In the genomic region with DNA sequence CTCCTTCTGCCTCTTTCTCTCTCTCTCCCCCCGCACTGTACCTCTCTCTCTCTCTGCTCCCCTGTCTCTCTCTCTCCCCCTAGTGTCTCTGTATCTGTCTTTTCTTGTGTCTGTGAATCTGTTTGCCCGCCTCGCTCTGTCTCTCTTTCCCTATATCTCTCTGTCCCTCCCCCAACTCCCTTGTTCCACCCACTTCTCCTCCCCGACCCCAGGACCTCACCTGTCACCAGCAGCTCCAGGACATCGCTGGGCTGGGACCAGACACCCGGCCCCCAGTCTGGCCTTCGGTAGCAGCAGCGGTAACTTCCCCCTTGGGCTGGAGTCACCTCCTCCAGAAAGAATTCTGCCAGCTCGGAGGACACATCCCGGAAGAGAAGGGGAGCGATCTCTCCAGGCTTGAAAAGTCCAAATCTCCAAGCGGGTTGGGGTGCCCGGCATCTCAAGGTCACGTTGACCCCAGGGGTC, we compare ENCODE assay signal across 1 cellular context.
TF ChIP-seq lines count a peak whose summit lies in the region.

No MANE protein-coding gene starts in this region.

TF ChIP-seq in K562, 482 proteins besides CTCF, POLR2A, EP300 and RAD21 (continued from another document and continues in another):
- TF ChIP-seq CREB3 (tag; conservative IDR thresholded peaks at IDR 0.05; ENCODE audit: low read depth) = no peak
- 0 out of 4 replicates have a peak, but pooled peaks have one; percentile 17 to 51 for TF ChIP-seq FOXK2 (conservative IDR thresholded peaks at IDR 0.05 in 1 of 2, IDR thresholded peaks at IDR 0.05 in 1 of 2; ENCODE audit: low read depth in 2 of 2)
- TF ChIP-seq CBX2 (IDR thresholded peaks at IDR 0.05; ENCODE audit: insufficient read depth, low read length, poor library complexity, severe bottlenecking) = no peak
- 0 out of 2 replicates have a peak, but pooled peaks have one; percentile 30 for TF ChIP-seq EHMT2 (IDR thresholded peaks at IDR 0.05)
- no peak for TF ChIP-seq ZNF41 (CRISPR knock-in tag; conservative IDR thresholded peaks at IDR 0.05)
- TF ChIP-seq LARP7 (IDR thresholded peaks at IDR 0.05) = peak; percentile 89; the same call in 1 of the 2 replicates
- no peak for TF ChIP-seq PML (IDR thresholded peaks at IDR 0.05; ENCODE audit: low read length)
- 0 out of 2 replicates have a peak, but pooled peaks have one; percentile 8 for TF ChIP-seq SMAD4 (CRISPR knock-in tag; conservative IDR thresholded peaks at IDR 0.05)
- TF ChIP-seq ELF4 (CRISPR knock-in tag; IDR thresholded peaks at IDR 0.05) = peak; percentile 87
- TF ChIP-seq ZZZ3 (IDR thresholded peaks at IDR 0.05) = no peak
- TF ChIP-seq HMG20B (CRISPR knock-in tag; IDR thresholded peaks at IDR 0.05) = no peak
- peak; percentile 76; the same call in 1 of the 2 replicates for TF ChIP-seq NBN (IDR thresholded peaks at IDR 0.05; ENCODE audit: low read depth)
- no peak for TF ChIP-seq THAP7 (CRISPR knock-in tag; IDR thresholded peaks at IDR 0.05)
- no peak for TF ChIP-seq CSDE1 (IDR thresholded peaks at IDR 0.05)
- no peak for TF ChIP-seq HDGF (IDR thresholded peaks at IDR 0.05)
- no peak for TF ChIP-seq PHF8 (IDR thresholded peaks at IDR 0.05; ENCODE audit: borderline replicate concordance, low read length)
- TF ChIP-seq SMC3 (conservative IDR thresholded peaks at IDR 0.05; ENCODE audit: insufficient read depth, low read depth, low read length) = 0 out of 2 replicates have a peak, but pooled peaks have one; percentile 6
- TF ChIP-seq RB1 (IDR thresholded peaks at IDR 0.05; ENCODE audit: low read depth) = no peak
- TF ChIP-seq MBD2 (IDR thresholded peaks at IDR 0.05; ENCODE audit: borderline replicate concordance, low read depth) = no peak
- 0 out of 2 replicates have a peak, but pooled peaks have one; percentile 10 for TF ChIP-seq ZBTB7A (IDR thresholded peaks at IDR 0.05; ENCODE audit: borderline replicate concordance, control insufficient read depth, low read depth, low read length)
- no peak for TF ChIP-seq SAFB (IDR thresholded peaks at IDR 0.05; ENCODE audit: borderline replicate concordance, low read depth, low read length)
- no peak for TF ChIP-seq CBX3 (IDR thresholded peaks at IDR 0.05; ENCODE audit: borderline replicate concordance in 1 of 2, low read length in 2 of 2)
- no peak for TF ChIP-seq SLC30A9 (CRISPR knock-in tag; IDR thresholded peaks at IDR 0.05)
- no peak for TF ChIP-seq ZNF57 (CRISPR knock-in tag; IDR thresholded peaks at IDR 0.05)
- TF ChIP-seq, protein P1, sequence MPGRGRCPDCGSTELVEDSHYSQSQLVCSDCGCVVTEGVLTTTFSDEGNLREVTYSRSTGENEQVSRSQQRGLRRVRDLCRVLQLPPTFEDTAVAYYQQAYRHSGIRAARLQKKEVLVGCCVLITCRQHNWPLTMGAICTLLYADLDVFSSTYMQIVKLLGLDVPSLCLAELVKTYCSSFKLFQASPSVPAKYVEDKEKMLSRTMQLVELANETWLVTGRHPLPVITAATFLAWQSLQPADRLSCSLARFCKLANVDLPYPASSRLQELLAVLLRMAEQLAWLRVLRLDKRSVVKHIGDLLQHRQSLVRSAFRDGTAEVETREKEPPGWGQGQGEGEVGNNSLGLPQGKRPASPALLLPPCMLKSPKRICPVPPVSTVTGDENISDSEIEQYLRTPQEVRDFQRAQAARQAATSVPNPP (IDR thresholded peaks at IDR 0.05; ENCODE audit: borderline replicate concordance, insufficient read depth, insufficient read length) = no peak
- TF ChIP-seq MAFF (IDR thresholded peaks at IDR 0.05; ENCODE audit: low read length) = no peak
- TF ChIP-seq SMARCA5 (IDR thresholded peaks at IDR 0.05) = peak; percentile 34; the same call in 1 of the 2 replicates
- TF ChIP-seq, protein P2, sequence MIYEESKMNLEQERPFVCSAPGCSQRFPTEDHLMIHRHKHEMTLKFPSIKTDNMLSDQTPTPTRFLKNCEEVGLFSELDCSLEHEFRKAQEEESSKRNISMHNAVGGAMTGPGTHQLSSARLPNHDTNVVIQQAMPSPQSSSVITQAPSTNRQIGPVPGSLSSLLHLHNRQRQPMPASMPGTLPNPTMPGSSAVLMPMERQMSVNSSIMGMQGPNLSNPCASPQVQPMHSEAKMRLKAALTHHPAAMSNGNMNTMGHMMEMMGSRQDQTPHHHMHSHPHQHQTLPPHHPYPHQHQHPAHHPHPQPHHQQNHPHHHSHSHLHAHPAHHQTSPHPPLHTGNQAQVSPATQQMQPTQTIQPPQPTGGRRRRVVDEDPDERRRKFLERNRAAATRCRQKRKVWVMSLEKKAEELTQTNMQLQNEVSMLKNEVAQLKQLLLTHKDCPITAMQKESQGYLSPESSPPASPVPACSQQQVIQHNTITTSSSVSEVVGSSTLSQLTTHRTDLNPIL (CRISPR knock-in tag; IDR thresholded peaks at IDR 0.05) = no peak
- no peak for TF ChIP-seq MYC (IDR thresholded peaks at IDR 0.05; ENCODE audit: low read depth, low read length)
- no peak for TF ChIP-seq MYC (CRISPR knock-in tag; IDR thresholded peaks at IDR 0.05; ENCODE audit: borderline replicate concordance, low read depth)
- peak; percentile 27; the same call in 1 of the 2 replicates for TF ChIP-seq ZBTB40 (IDR thresholded peaks at IDR 0.05)
- TF ChIP-seq ZBTB40 (CRISPR knock-in tag; IDR thresholded peaks at IDR 0.05) = no peak
- 0 out of 4 replicates have a peak, but pooled peaks of 1 of the 2 experiments have one; percentile 24 for TF ChIP-seq KDM1A (IDR thresholded peaks at IDR 0.05)
- no peak for TF ChIP-seq BMI1 (IDR thresholded peaks at IDR 0.05; ENCODE audit: low read length)
- peak; percentile 15 for TF ChIP-seq PHF20 (IDR thresholded peaks at IDR 0.05; ENCODE audit: partially characterized antibody)
- TF ChIP-seq GATAD2B (IDR thresholded peaks at IDR 0.05; ENCODE audit: borderline replicate concordance) = no peak
- TF ChIP-seq ZFPM2 (CRISPR knock-in tag; IDR thresholded peaks at IDR 0.05) = no peak
- no peak for TF ChIP-seq CEBPZ (IDR thresholded peaks at IDR 0.05; ENCODE audit: borderline replicate concordance, low read depth, low read length)
- TF ChIP-seq, protein P3, sequence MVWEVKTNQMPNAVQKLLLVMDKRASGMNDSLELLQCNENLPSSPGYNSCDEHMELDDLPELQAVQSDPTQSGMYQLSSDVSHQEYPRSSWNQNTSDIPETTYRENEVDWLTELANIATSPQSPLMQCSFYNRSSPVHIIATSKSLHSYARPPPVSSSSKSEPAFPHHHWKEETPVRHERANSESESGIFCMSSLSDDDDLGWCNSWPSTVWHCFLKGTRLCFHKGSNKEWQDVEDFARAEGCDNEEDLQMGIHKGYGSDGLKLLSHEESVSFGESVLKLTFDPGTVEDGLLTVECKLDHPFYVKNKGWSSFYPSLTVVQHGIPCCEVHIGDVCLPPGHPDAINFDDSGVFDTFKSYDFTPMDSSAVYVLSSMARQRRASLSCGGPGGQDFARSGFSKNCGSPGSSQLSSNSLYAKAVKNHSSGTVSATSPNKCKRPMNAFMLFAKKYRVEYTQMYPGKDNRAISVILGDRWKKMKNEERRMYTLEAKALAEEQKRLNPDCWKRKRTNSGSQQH (CRISPR knock-in tag; IDR thresholded peaks at IDR 0.05) = peak; percentile 82; the same call in 1 of the 2 replicates
- no peak for TF ChIP-seq HDAC8 (tag; IDR thresholded peaks at IDR 0.05)
- no peak for TF ChIP-seq PTRF (tag; IDR thresholded peaks at IDR 0.05)
- no peak for TF ChIP-seq ZNF764 (CRISPR knock-in tag; IDR thresholded peaks at IDR 0.05; ENCODE audit: low read depth)
